11 cellular contexts compared by ENCODE assay signal in genomic region chr4:101693842-101694398, GRCh38.
DNase-seq lines count a peak whose midpoint lies in the region; ATAC-seq and TF ChIP-seq lines count a peak whose summit lies in the region.
"Had no signal": no experiment of that assay in that cellular context is flagged by ENCODE, and none has a peak within 500 bp of the region (broad histone marks: within the 10 kb centered on the region; RNA-seq: fewer than 3 reads in every experiment).

No MANE protein-coding gene starts in this region.

- DNase-seq in DMS53 (lab: John Stamatoyannopoulos, UW) = peak; percentile 52
- no peak for DNase-seq in cerebellar nuclear complex (lab: John Stamatoyannopoulos, UW)
- DNase-seq in amniotic stem cell (lab: John Stamatoyannopoulos, UW) = no peak
- DNase-seq in immature natural killer cell = no peak
- DNase-seq in activated T-cell treated with anti-CD3 and anti-CD28 coated beads, Interleukin-2, amount 50 U/mL, for 72 hours = no peak
- DNase-seq: DND-41 had no signal

- H3K9me3 ChIP-seq in OCI-LY1 (ENCODE audit: low read length) = no peaks in the 10 kb centered on the region

- H3K27ac ChIP-seq in OCI-LY1 (ENCODE audit: low read depth, low read length, poor library complexity, severe bottlenecking) = peak overlapping the region; percentile 89
- H3K27ac ChIP-seq: cardiac muscle cell had no signal

- H3K4me2 ChIP-seq in OCI-LY1 (ENCODE audit: low read length) = peak overlapping the region; percentile 44

- ATAC-seq in GM21360 (IDR thresholded peaks at IDR 0.05; ENCODE audit: unreplicated experiment) (peak; percentile 71), HG03442 (IDR thresholded peaks at IDR 0.05; ENCODE audit: unreplicated experiment) (peak; percentile 78)
- no peak for ATAC-seq in activated T-cell treated with anti-CD3 and anti-CD28 coated beads, Interleukin-2, amount 50 U/mL, for 72 hours (replicated peaks in 1 of 2)
- ATAC-seq: activated CD4-positive, CD25-positive, alpha-beta regulatory T cell treated with anti-CD3 and anti-CD28 coated beads, Interleukin-2, amount 50 U/mL, for 24 hours had no signal

- H3K9me3 Mint-ChIP-seq in immature natural killer cell = peaks cover 0 to 3% (median 0%) of the 10 kb centered on the region in 6 donors
- H3K9me3 Mint-ChIP-seq in activated T-cell treated with anti-CD3 and anti-CD28 coated beads, Interleukin-2, amount 50 U/mL, for 72 hours = no peaks in the 10 kb centered on the region

- no peaks in the 10 kb centered on the region for H3K79me2 ChIP-seq in OCI-LY1 (ENCODE audit: insufficient read depth, low read length)

- no peak overlapping the region for H3K4me3 ChIP-seq in OCI-LY1 (ENCODE audit: low read depth, low read length, poor library complexity, severe bottlenecking)
- H3K4me3 ChIP-seq: cardiac muscle cell had no signal

- H3K9ac ChIP-seq in OCI-LY1 (ENCODE audit: low read length) = 0 out of 2 replicates have a peak overlapping the region, but pooled peaks have one; percentile 15

- no peaks in the 10 kb centered on the region for H4K20me1 ChIP-seq in OCI-LY1 (ENCODE audit: insufficient read depth, low read length)

- no peak overlapping the region for H3K27ac Mint-ChIP-seq in immature natural killer cell
- H3K27ac Mint-ChIP-seq in activated T-cell treated with anti-CD3 and anti-CD28 coated beads, Interleukin-2, amount 50 U/mL, for 72 hours = no peak overlapping the region

- H3K27me3 Mint-ChIP-seq in immature natural killer cell (ENCODE audit: low read depth in 3 of 3) = peaks cover 0 to 8% (median under 1%) of the 10 kb centered on the region in 3 donors
- H3K27me3 Mint-ChIP-seq in activated T-cell treated with anti-CD3 and anti-CD28 coated beads, Interleukin-2, amount 50 U/mL, for 72 hours (ENCODE audit: low read depth) = peaks cover 5% of the 10 kb centered on the region

- H2AFZ ChIP-seq in OCI-LY1 (ENCODE audit: low read length) = peak overlapping the region; percentile 86

- no peak for TF ChIP-seq CTCF in OCI-LY1 (IDR thresholded peaks at IDR 0.05; ENCODE audit: low read length)

- no peaks in the 10 kb centered on the region for H3F3A ChIP-seq in OCI-LY1 (ENCODE audit: insufficient read depth, low read length)

- no peaks in the 10 kb centered on the region for H3K36me3 ChIP-seq in OCI-LY1 (ENCODE audit: insufficient read depth, low read length)
- H3K36me3 ChIP-seq: cardiac muscle cell had no signal

- H3K4me1 Mint-ChIP-seq in immature natural killer cell = no peaks in the 10 kb centered on the region
- H3K4me1 Mint-ChIP-seq in activated T-cell treated with anti-CD3 and anti-CD28 coated beads, Interleukin-2, amount 50 U/mL, for 72 hours (ENCODE audit: low read depth) = no peaks in the 10 kb centered on the region

- H3K27me3 ChIP-seq in OCI-LY1 (ENCODE audit: insufficient read depth, low read length) = no peaks in the 10 kb centered on the region
- H3K27me3 ChIP-seq: cardiac muscle cell had no signal

- no peaks in the 10 kb centered on the region for H3K36me3 Mint-ChIP-seq in immature natural killer cell
- no peaks in the 10 kb centered on the region for H3K36me3 Mint-ChIP-seq in activated T-cell treated with anti-CD3 and anti-CD28 coated beads, Interleukin-2, amount 50 U/mL, for 72 hours (ENCODE audit: insufficient read depth in 2 of 2)

- H3K9me2 ChIP-seq in OCI-LY1 (ENCODE audit: low read depth, low read length) = no peaks in the 10 kb centered on the region

- H3K4me1 ChIP-seq in OCI-LY1 (ENCODE audit: insufficient read depth, low read length, severe bottlenecking) = peaks cover 59% of the 10 kb centered on the region

- no peak overlapping the region for H3K4me3 Mint-ChIP-seq in immature natural killer cell
- no peak overlapping the region for H3K4me3 Mint-ChIP-seq in activated T-cell treated with anti-CD3 and anti-CD28 coated beads, Interleukin-2, amount 50 U/mL, for 72 hours

Comparison
In these comparisons a context has a peak if more than half of its experiments do, and no peak if none do; other contexts are left out.
1. ATAC-seq: peak in GM21360 (single experiment) and HG03442 (single experiment); none in activated T-cell treated with anti-CD3 and anti-CD28 coated beads, Interleukin-2, amount 50 U/mL, for 72 hours (0 of 2).